ENCODE assay signal across 12 cellular contexts in genomic region chr9:1458503-1458902, GRCh38.
A peak's percentile ranks its signal among the peaks of the same experiment; 100 is the strongest.
DNase-seq lines count a peak whose midpoint lies in the region; ATAC-seq, FAIRE-seq and TF ChIP-seq lines count a peak whose summit lies in the region.
"Had no signal": no experiment of that assay in that cellular context is flagged by ENCODE, and none has a peak within 500 bp of the region (broad histone marks: within the 10 kb centered on the region; RNA-seq: fewer than 3 reads in every experiment).

No MANE protein-coding gene starts in this region.

- no peak overlapping the region for H3K4me3 Mint-ChIP-seq in activated T-helper 1 cell treated with anti-CD3 and anti-CD28 coated beads, Interleukin-12 subunit alpha, Interleukin-12 subunit beta, Interleukin-2, Interleukin-4 antibody, amounts not matched to agents 30 ng/mL and 10 ng/mL and 1 ng/mL, durations not matched to agents 14 hours and 24 hours and 36 hours

- TF ChIP-seq CTCF in foreskin keratinocyte (conservative IDR thresholded peaks at IDR 0.05), result no peak

- FAIRE-seq in RCC 7860 (lab: Jason Lieb, UNC), result no peak
- FAIRE-seq: endometrium had no signal

- no peak overlapping the region for H3K27ac Mint-ChIP-seq in activated T-helper 1 cell treated with anti-CD3 and anti-CD28 coated beads, Interleukin-12 subunit alpha, Interleukin-12 subunit beta, Interleukin-2, Interleukin-4 antibody, amounts not matched to agents 30 ng/mL and 10 ng/mL and 1 ng/mL, durations not matched to agents 14 hours and 24 hours and 36 hours

- H3K9me3 Mint-ChIP-seq in activated T-helper 1 cell treated with anti-CD3 and anti-CD28 coated beads, Interleukin-12 subunit alpha, Interleukin-12 subunit beta, Interleukin-2, Interleukin-4 antibody, amounts not matched to agents 30 ng/mL and 10 ng/mL and 1 ng/mL, durations not matched to agents 14 hours and 24 hours and 36 hours, result no peaks in the 10 kb centered on the region

- DNase-seq in AG20443 (ENCODE audit: low spot score) (peak; percentile 34), HPDE6-E6E7 (ENCODE audit: extremely low spot score) (peak; percentile 77), RCC 7860 (ENCODE audit: low spot score) (peak; percentile 54), foreskin keratinocyte (peak; percentile 58 to 86), SK-N-DZ (ENCODE audit: low spot score) (no peak)
- no peak for DNase-seq in activated T-helper 1 cell treated with anti-CD3 and anti-CD28 coated beads, Interleukin-12 subunit alpha, Interleukin-12 subunit beta, Interleukin-2, Interleukin-4 antibody, amounts not matched to agents 30 ng/mL and 10 ng/mL and 1 ng/mL, durations not matched to agents 14 hours and 24 hours and 36 hours (ENCODE audit: low spot score)
- DNase-seq: activated T-cell treated with anti-CD3 and anti-CD28 coated beads for 4 hours; stimulated activated CD4-positive, alpha-beta T cell treated with anti-CD3 and anti-CD28 coated beads, Interleukin-4, amount 100 ng/mL, for 24 hours had no signal

- peak; percentile 99 for ATAC-seq in foreskin keratinocyte
- no peak for ATAC-seq in GM21390 (IDR thresholded peaks at IDR 0.05; ENCODE audit: unreplicated experiment)
- no peak for ATAC-seq in GM21576 (IDR thresholded peaks at IDR 0.05; ENCODE audit: unreplicated experiment)
- ATAC-seq: Panc1 had no signal

- H3K27me3 ChIP-seq in foreskin keratinocyte, result no peaks in the 10 kb centered on the region

- H3K27me3 Mint-ChIP-seq in activated T-helper 1 cell treated with anti-CD3 and anti-CD28 coated beads, Interleukin-12 subunit alpha, Interleukin-12 subunit beta, Interleukin-2, Interleukin-4 antibody, amounts not matched to agents 30 ng/mL and 10 ng/mL and 1 ng/mL, durations not matched to agents 14 hours and 24 hours and 36 hours (ENCODE audit: insufficient read depth), result peaks cover 5% of the 10 kb centered on the region

- H3K4me1 Mint-ChIP-seq in activated T-helper 1 cell treated with anti-CD3 and anti-CD28 coated beads, Interleukin-12 subunit alpha, Interleukin-12 subunit beta, Interleukin-2, Interleukin-4 antibody, amounts not matched to agents 30 ng/mL and 10 ng/mL and 1 ng/mL, durations not matched to agents 14 hours and 24 hours and 36 hours (ENCODE audit: low read depth), result no peaks in the 10 kb centered on the region

- H3K27ac ChIP-seq in foreskin keratinocyte, result no peak overlapping the region

- peaks cover 2% of the 10 kb centered on the region for H3K4me1 ChIP-seq in foreskin keratinocyte

- intact Hi-C loops in activated T-helper 1 cell treated with anti-CD3 and anti-CD28 coated beads, Interleukin-12 subunit alpha, Interleukin-12 subunit beta, Interleukin-2, Interleukin-4 antibody, amounts not matched to agents 30 ng/mL and 10 ng/mL and 1 ng/mL, durations not matched to agents 14 hours and 24 hours and 36 hours (cut with micrococcal nuclease), result no loop called here

- no peaks in the 10 kb centered on the region for H3K36me3 Mint-ChIP-seq in activated T-helper 1 cell treated with anti-CD3 and anti-CD28 coated beads, Interleukin-12 subunit alpha, Interleukin-12 subunit beta, Interleukin-2, Interleukin-4 antibody, amounts not matched to agents 30 ng/mL and 10 ng/mL and 1 ng/mL, durations not matched to agents 14 hours and 24 hours and 36 hours (ENCODE audit: low read depth)

Comparison
In these comparisons a context has a peak if more than half of its experiments do, and no peak if none do; other contexts are left out.
1. DNase-seq: peak in AG20443 (single experiment), HPDE6-E6E7 (single experiment), RCC 7860 (single experiment) and foreskin keratinocyte (2 of 2); none in SK-N-DZ (single experiment) and activated T-helper 1 cell treated with anti-CD3 and anti-CD28 coated beads, Interleukin-12 subunit alpha, Interleukin-12 subunit beta, Interleukin-2, Interleukin-4 antibody, amounts not matched to agents 30 ng/mL and 10 ng/mL and 1 ng/mL, durations not matched to agents 14 hours and 24 hours and 36 hours (single experiment).